In genomic region chr17:82235775-82236141, GRCh38 we compare ENCODE assay signal across 1 cellular context.
TF ChIP-seq lines count a peak whose summit lies in the region.

No MANE protein-coding gene starts in this region.

TF ChIP-seq in GM23338, 12 proteins besides CTCF, POLR2A, EP300 and RAD21 (continued from another document):
- no peak for TF ChIP-seq CREB1 (CRISPR knock-in tag; IDR thresholded peaks at IDR 0.05; ENCODE audit: low read depth)
- no peak for TF ChIP-seq ZNF462 (CRISPR knock-in tag; IDR thresholded peaks at IDR 0.05)
- TF ChIP-seq EZH2phosphoT487 (IDR thresholded peaks at IDR 0.05; ENCODE audit: unreplicated experiment), result no peak
- no peak for TF ChIP-seq STAT1 (IDR thresholded peaks at IDR 0.05; ENCODE audit: unreplicated experiment)
- no peak for TF ChIP-seq NANOG (IDR thresholded peaks at IDR 0.05; ENCODE audit: borderline replicate concordance)
- TF ChIP-seq REST (IDR thresholded peaks at IDR 0.05; ENCODE audit: unreplicated experiment), result no peak
- TF ChIP-seq ZNF331 (CRISPR knock-in tag; IDR thresholded peaks at IDR 0.05; ENCODE audit: low read depth), result no peak
- no peak for TF ChIP-seq ZNF114 (CRISPR knock-in tag; IDR thresholded peaks at IDR 0.05)
- no peak for TF ChIP-seq POLR2AphosphoS5 (IDR thresholded peaks at IDR 0.05; ENCODE audit: low read depth)
